ENCODE assay signal across 17 cellular contexts in the genomic region with DNA sequence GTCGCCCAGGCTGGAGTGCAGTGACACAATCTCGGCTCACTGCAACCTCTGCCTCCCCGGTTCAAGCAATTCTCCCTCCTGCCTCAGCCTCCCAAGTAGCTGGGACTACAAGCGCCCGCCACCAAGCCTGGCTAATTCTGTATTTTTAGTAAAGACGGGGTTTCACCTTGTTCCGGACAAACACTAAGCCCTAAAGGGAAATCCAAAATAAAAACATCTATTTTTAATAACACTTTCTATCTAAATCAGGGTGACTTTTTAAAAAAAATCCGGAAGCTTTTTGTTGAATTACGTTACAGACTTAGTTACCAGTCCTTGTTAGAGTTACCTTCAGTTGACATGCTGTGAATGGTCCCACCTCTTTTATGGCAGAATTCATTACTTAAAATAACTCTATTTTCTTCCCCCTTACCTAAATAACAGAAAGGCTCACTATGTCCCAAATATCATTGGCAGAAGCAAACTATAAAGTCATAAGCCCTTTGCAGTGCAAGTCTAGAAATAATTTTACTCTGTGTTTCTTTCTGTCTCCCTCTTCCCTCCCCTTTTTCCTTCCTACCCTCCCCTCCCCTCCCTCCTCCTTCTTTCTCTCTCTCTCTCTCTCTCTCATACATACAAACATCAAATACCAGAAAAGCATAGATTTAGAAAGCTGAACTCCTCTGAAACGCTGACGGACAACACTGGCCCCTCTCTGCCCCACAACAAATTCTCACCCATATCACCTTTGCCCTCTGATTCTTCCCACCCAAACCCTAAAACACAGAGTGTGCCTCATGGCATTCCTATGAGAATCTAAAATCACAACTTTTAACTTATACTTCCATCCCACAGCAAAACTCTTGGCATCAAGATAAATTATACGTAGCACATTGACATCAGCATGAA. TPM values are rescaled to one million over a fixed set of nuclear protein-coding genes. Genes with fewer than 3 reads are reported as not detected.
DNase-seq lines count a peak whose midpoint lies in the region; ATAC-seq and TF ChIP-seq lines count a peak whose summit lies in the region.
"Had no signal": no experiment of that assay in that cellular context is flagged by ENCODE, and none has a peak within 500 bp of the region (broad histone marks: within the 10 kb centered on the region; RNA-seq: fewer than 3 reads in every experiment).

No MANE protein-coding gene starts in this region.

- DNase-seq in AG10803 (ENCODE audit: low read depth), result peak; percentile 90
- no peak for DNase-seq in RWPE2 (ENCODE audit: low spot score)
- no peak for DNase-seq in esophagus muscularis mucosa (ENCODE audit: extremely low spot score)
- peak; percentile 67 for DNase-seq in myocyte (ENCODE audit: low read depth)
- no peak for DNase-seq in activated naive CD4-positive, alpha-beta T cell (lab: John Stamatoyannopoulos, UW)
- DNase-seq: activated CD4-positive, alpha-beta T cell treated with anti-CD3 and anti-CD28 coated beads for 1 hour; AML-193; cerebellar nuclear complex; DMS153; NCI-H1694 treated with DMSO at 0.1 percent for 48 hours; NCI-H510A treated with DMSO at 0.1 percent for 48 hours; stimulated activated naive CD4-positive, alpha-beta T cell treated with Interleukin-2 at 50 U/mL for 16 hours had no signal

- TF ChIP-seq POLR2A in esophagus muscularis mucosa (IDR thresholded peaks at IDR 0.05; ENCODE audit: low read depth), result no peak

- H3K27me3 ChIP-seq in RWPE2 (ENCODE audit: insufficient read depth, poor library complexity, severe bottlenecking) (no peaks in the 10 kb centered on the region), esophagus muscularis mucosa (no peaks in the 10 kb centered on the region)
- H3K27me3 ChIP-seq: neural progenitor cell had no signal

- intact Hi-C loops in esophagus muscularis mucosa (cut with DNase I), result no loop called here

- H3K4me1 ChIP-seq in RWPE2 (ENCODE audit: insufficient read depth, poor library complexity, severe bottlenecking) (no peaks in the 10 kb centered on the region), esophagus muscularis mucosa (peaks cover 0 to 48% (median 38%) of the 10 kb centered on the region in 4 donors)

- H3K4me3 ChIP-seq in AG10803 (ENCODE audit: low read length) (no peak overlapping the region), RWPE2 (ENCODE audit: severe bottlenecking) (no peak overlapping the region), esophagus muscularis mucosa (no peak overlapping the region)
- H3K4me3 ChIP-seq: neural progenitor cell had no signal

- 64% methylated on average over 12 of the region's 12 CpGs for WGBS in esophagus muscularis mucosa

- H3K27ac ChIP-seq in RWPE2 (ENCODE audit: poor library complexity, severe bottlenecking) (peak overlapping the region; percentile 95), esophagus muscularis mucosa (replicated peaks in 1 of 4) (peak overlapping the region; percentile 53 to 66 (median 56))
- H3K27ac ChIP-seq: neural progenitor cell had no signal

- peaks cover 27% of the 10 kb centered on the region for H3K36me3 ChIP-seq in RWPE2 (ENCODE audit: low read depth)
- H3K36me3 ChIP-seq in esophagus muscularis mucosa, result peaks cover 9 to 28% (median 24%) of the 10 kb centered on the region in 4 donors
- H3K36me3 ChIP-seq: neural progenitor cell had no signal

- no peak for TF ChIP-seq EP300 in esophagus muscularis mucosa (IDR thresholded peaks at IDR 0.05)

- ATAC-seq in RWPE2 (ENCODE audit: low read depth), result peak; percentile 2
- no peak for ATAC-seq in GM21528 (IDR thresholded peaks at IDR 0.05; ENCODE audit: low FRiP score, unreplicated experiment)
- ATAC-seq in GM18867 (IDR thresholded peaks at IDR 0.05; ENCODE audit: unreplicated experiment), result no peak
- no peak for ATAC-seq in HG03039 (IDR thresholded peaks at IDR 0.05; ENCODE audit: unreplicated experiment)
- ATAC-seq: esophagus mucosa had no signal

- TF ChIP-seq CTCF in AG10803 (conservative IDR thresholded peaks at IDR 0.05; ENCODE audit: low read length), result no peak
- TF ChIP-seq CTCF in RWPE2 (IDR thresholded peaks at IDR 0.05; ENCODE audit: poor library complexity, severe bottlenecking), result no peak
- TF ChIP-seq CTCF in esophagus muscularis mucosa (IDR thresholded peaks at IDR 0.05), result no peak

- H3K9me3 ChIP-seq in RWPE2 (ENCODE audit: severe bottlenecking) (no peaks in the 10 kb centered on the region), esophagus muscularis mucosa (no peaks in the 10 kb centered on the region)

RNA-seq across cellular contexts. Expression of a gene that starts 18.3 kb away (rescaled TPM):
- total RNA-seq in esophagus muscularis mucosa (1,000 to 10,000 TPM in 1 of 4 donors, 100 to 1,000 TPM in 3; 188 to 4,072 (median 270) TPM), myocyte (1,149 and 1,987 TPM in 2 replicates)
- polyA plus RNA-seq in myocyte (2012), result 2,462 TPM

Comparison
In these comparisons a context has a peak if more than half of its experiments do, and no peak if none do; other contexts are left out.
1. DNase-seq: peak in AG10803 (single experiment) and myocyte (single experiment); none in RWPE2 (single experiment), esophagus muscularis mucosa (single experiment) and activated naive CD4-positive, alpha-beta T cell (0 of 4).